ENCODE assay signal across 8 cellular contexts in the genomic region with DNA sequence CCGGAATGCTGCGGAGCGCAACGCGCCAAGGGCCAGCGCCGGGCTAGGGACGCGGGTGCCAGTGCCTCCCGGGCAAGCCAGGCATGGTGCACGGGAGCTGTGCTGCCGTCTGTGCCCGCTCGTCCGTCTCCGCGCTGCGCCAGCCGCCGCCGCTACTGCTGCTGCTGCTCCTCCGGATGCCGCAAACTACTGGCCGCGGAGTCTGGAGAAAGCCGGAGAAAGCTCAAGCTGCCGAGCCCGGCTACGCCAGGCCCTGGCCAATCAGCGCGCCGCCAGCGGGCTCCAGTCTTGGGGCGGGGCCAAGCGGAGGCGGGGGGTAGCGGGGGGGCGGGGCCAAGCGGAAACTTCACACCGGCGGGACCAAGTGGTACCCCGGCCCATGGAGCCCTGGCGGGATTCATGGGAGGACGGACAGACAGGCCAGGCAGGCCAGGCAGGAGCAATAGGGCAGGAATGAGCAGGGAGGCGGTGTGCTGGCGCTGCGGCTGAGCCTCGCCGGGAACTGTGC. TPM values are rescaled to one million over a fixed set of nuclear protein-coding genes. Genes with fewer than 3 reads are reported as not detected.
DNase-seq lines count a peak whose midpoint lies in the region; ATAC-seq, FAIRE-seq and TF ChIP-seq lines count a peak whose summit lies in the region.

A gene with protein sequence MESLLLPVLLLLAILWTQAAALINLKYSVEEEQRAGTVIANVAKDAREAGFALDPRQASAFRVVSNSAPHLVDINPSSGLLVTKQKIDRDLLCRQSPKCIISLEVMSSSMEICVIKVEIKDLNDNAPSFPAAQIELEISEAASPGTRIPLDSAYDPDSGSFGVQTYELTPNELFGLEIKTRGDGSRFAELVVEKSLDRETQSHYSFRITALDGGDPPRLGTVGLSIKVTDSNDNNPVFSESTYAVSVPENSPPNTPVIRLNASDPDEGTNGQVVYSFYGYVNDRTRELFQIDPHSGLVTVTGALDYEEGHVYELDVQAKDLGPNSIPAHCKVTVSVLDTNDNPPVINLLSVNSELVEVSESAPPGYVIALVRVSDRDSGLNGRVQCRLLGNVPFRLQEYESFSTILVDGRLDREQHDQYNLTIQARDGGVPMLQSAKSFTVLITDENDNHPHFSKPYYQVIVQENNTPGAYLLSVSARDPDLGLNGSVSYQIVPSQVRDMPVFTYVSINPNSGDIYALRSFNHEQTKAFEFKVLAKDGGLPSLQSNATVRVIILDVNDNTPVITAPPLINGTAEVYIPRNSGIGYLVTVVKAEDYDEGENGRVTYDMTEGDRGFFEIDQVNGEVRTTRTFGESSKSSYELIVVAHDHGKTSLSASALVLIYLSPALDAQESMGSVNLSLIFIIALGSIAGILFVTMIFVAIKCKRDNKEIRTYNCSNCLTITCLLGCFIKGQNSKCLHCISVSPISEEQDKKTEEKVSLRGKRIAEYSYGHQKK (N-terminal part only) (minus strand): TSS at position 191 of the 508 bp plus-strand sequence. CDS start 1,676 bp downstream, outside the sequence.

- H3K4me3 ChIP-seq in SJCRH30 = peak within 1 kb of the TSS; percentile 36
- peak within 1 kb of the TSS; percentile 20 to 69 (median 54) for H3K4me3 ChIP-seq in dorsolateral prefrontal cortex
- H3K4me3 ChIP-seq in HepG2 (replicated peaks in 1 of 3; ENCODE audit: insufficient read depth in 1 of 3, low read depth in 2 of 3, low read length in 3 of 3) = peak within 1 kb of the TSS in 1 of 3 experiments; percentile 23; a peak in 1 of 6 replicates

- in situ Hi-C loops in HepG2 (cut with HindIII; ENCODE audit: extremely low pct_ligation_motif_present, low pct_unique_long_range_greater_than_20kb) = no loop called here

- ATAC-seq in HepG2 = peak; percentile 78
- no peak for ATAC-seq in HG02763 (IDR thresholded peaks at IDR 0.05; ENCODE audit: unreplicated experiment)
- ATAC-seq in HG03139 (IDR thresholded peaks at IDR 0.05; ENCODE audit: unreplicated experiment) = no peak

- no TSS peak for BruUV-seq in HepG2 (replicated peaks; lab: Mats Ljungman, UMichigan)

- FAIRE-seq in HepG2 (lab: Jason Lieb, UNC) = no peak

- TF ChIP-seq CTCF in dorsolateral prefrontal cortex (IDR thresholded peaks at IDR 0.05 in 54 of 56, conservative IDR thresholded peaks at IDR 0.05 in 2 of 56; ENCODE audit: low read depth in 1 of 56, partially characterized antibody in 56 of 56) (peak in 1 of 56 donors; percentile 8), HepG2 (CRISPR knock-in tag; IDR thresholded peaks at IDR 0.05) (no peak)

- no peaks in the 10 kb centered on the region for H4K20me1 ChIP-seq in HepG2 (ENCODE audit: insufficient read depth, low read length)

- H3K4me2 ChIP-seq in HepG2 (ENCODE audit: low read depth, low read length) = peak within 1 kb of the TSS; percentile 27; the same call in 1 of the 2 replicates

- CTCF ChIA-PET in HepG2 (lab: Yijun Ruan, JAX; ENCODE audit: low intra/inter-chr PET ratio, low total read pairs) = no interaction called here

- peak; percentile 62 for DNase-seq in activated CD8-positive, alpha-beta memory T cell treated with anti-CD3 and anti-CD28 coated beads, Interleukin-2, amount 50 U/mL, for 48 hours
- DNase-seq in activated CD8-positive, alpha-beta memory T cell treated with anti-CD3 and anti-CD28 coated beads, Interleukin-2, amount 50 U/mL, for 4 hours = no peak
- peak; percentile 24 to 53 for DNase-seq in SJCRH30
- DNase-seq in dorsolateral prefrontal cortex = peak in 8 of 10 donors; percentile 28 to 77 (median 62)
- DNase-seq in HepG2 (ENCODE audit: low spot score) = no peak
- peak; percentile 10 to 25 for DNase-seq in stimulated activated CD4-positive, alpha-beta T cell treated with anti-CD3 and anti-CD28 coated beads, Interleukin-2, amount 100 ng/mL, for 48 hours

- H2AFZ ChIP-seq in HepG2 (ENCODE audit: low read length) = no peak within 1 kb of the TSS

- no peak within 1 kb of the TSS for H3K9ac ChIP-seq in HepG2 (ENCODE audit: insufficient read depth, low read depth, low read length)

- H3K79me2 ChIP-seq in HepG2 (ENCODE audit: insufficient read depth, low read length) = no peaks in the 10 kb centered on the region

- no peak for TF ChIP-seq RAD21 in HepG2 (CRISPR knock-in tag; IDR thresholded peaks at IDR 0.05)

- H3K27ac ChIP-seq in SJCRH30 (no peak within 1 kb of the TSS), dorsolateral prefrontal cortex (peak within 1 kb of the TSS in 41 of 59 donors; percentile 6 to 76 (median 52)), HepG2 (ENCODE audit: extremely low read length, insufficient read depth, low read length) (no peak within 1 kb of the TSS)

- no peaks in the 10 kb centered on the region for H3K36me3 ChIP-seq in SJCRH30
- no peaks in the 10 kb centered on the region for H3K36me3 ChIP-seq in HepG2 (replicated peaks in 1 of 2; ENCODE audit: control insufficient read depth in 1 of 2, insufficient read depth in 2 of 2, low read length in 2 of 2)

- intact Hi-C loops in dorsolateral prefrontal cortex (cut with DNase I) = loop anchor here in 1 of 2 donors (10.0 kb wide), 1 partner anchor 1105 kb away; no protein-coding TSS in a partner anchor
- intact Hi-C loops in HepG2 (cut with micrococcal nuclease; ENCODE audit: unreplicated experiment) = loop anchor here (5.0 kb wide), 1 partner anchor 1108 kb away; no protein-coding TSS in a partner anchor

- no peak for TF ChIP-seq POLR2A in HepG2 (IDR thresholded peaks at IDR 0.05; ENCODE audit: insufficient read depth in 1 of 2, low read depth in 2 of 2, low read length in 2 of 2)

- H3K4me1 ChIP-seq in SJCRH30 (no peaks in the 10 kb centered on the region), HepG2 (ENCODE audit: insufficient read depth, low read length) (no peaks in the 10 kb centered on the region)

- TF ChIP-seq EP300 in HepG2 (IDR thresholded peaks at IDR 0.05; ENCODE audit: low read depth in 2 of 2, low read length in 2 of 2) (no peak), HepG2 (CRISPR knock-in tag; IDR thresholded peaks at IDR 0.05; ENCODE audit: borderline replicate concordance) (no peak)

- H3K27me3 ChIP-seq in SJCRH30 (no peaks in the 10 kb centered on the region), dorsolateral prefrontal cortex (peaks cover 0 to 88% (median 30%) of the 10 kb centered on the region in 45 donors), HepG2 (ENCODE audit: control insufficient read depth in 1 of 2, insufficient read depth in 2 of 2, low read length in 2 of 2) (no peaks in the 10 kb centered on the region)

- WGBS in HepG2 (ENCODE audit: low lambda C conversion rate) = no CpG with 5 or more reads among the region's 49 CpGs

- POLR2A ChIA-PET in HepG2 (lab: Yijun Ruan, JAX) = no interaction called here

- no peaks in the 10 kb centered on the region for H3K9me3 ChIP-seq in SJCRH30 (replicated peaks)
- no peaks in the 10 kb centered on the region for H3K9me3 ChIP-seq in HepG2 (ENCODE audit: low read length)

TF ChIP-seq in HepG2, 621 proteins besides CTCF, POLR2A, EP300 and RAD21:
- TF ChIP-seq HNRNPLL (IDR thresholded peaks at IDR 0.05; ENCODE audit: low read depth, low read length, poor library complexity, severe bottlenecking) = peak; percentile 88
- TF ChIP-seq ZBTB3 (CRISPR knock-in tag; IDR thresholded peaks at IDR 0.05; ENCODE audit: borderline replicate concordance, low read depth) = no peak
TF ChIP-seq in HepG2: peak in this region for 1.

RNA-seq across cellular contexts. Expression of the gene that starts here (rescaled TPM):
- 0.30 TPM in 2 replicates for total RNA-seq in SJCRH30 (2014; rRNA removed; shearing (Covaris generic))
- total RNA-seq in dorsolateral prefrontal cortex (10 to 100 TPM; 10.2 to 70.2 (median 29.8) TPM), HepG2 (2016; rRNA removed; fragmentation: Illumina TruSeq; extraction: Trizol) (0.02 and 0.03 TPM in 2 replicates)
- not detected in 2 replicates for total RNA-seq in HepG2 (2016; cell fraction: cytosol; rRNA removed; fragmentation: Illumina TruSeq; extraction: Trizol; ENCODE audit: low read depth)
- total RNA-seq in HepG2 (2016; cell fraction: insoluble cytoplasmic fraction; rRNA removed; fragmentation: Illumina TruSeq; extraction: Trizol) = 0.01 and 0.04 TPM in 2 replicates
- 0.03 TPM in 1 of 2 replicates, not detected in the other for total RNA-seq in HepG2 (2016; cell fraction: membrane; rRNA removed; fragmentation: Illumina TruSeq; extraction: Trizol)
- total RNA-seq in HepG2 (2016; cell fraction: nucleus; rRNA removed; fragmentation: Illumina TruSeq; extraction: Trizol) = 0.06 and 0.13 TPM in 2 replicates
- 0.09 and 0.24 TPM in 2 replicates for polyA plus RNA-seq in HepG2 (2011; rRNA removed)
- 0.07 and 0.08 TPM in 2 replicates for polyA plus RNA-seq in HepG2 (2011; cell fraction: cytosol; rRNA removed)
- 0.31 and 0.43 TPM in 2 replicates for polyA plus RNA-seq in HepG2 (2011; cell fraction: nucleus; rRNA removed)
- 0.11 and 0.21 TPM in 2 replicates for polyA plus RNA-seq in HepG2 (2012)
- not detected in 2 replicates for polyA plus RNA-seq in HepG2 (2016; cell fraction: cytosol; fragmentation: Illumina TruSeq; extraction: Trizol; ENCODE audit: low read depth)
- not detected in 2 replicates for polyA plus RNA-seq in HepG2 (2016; cell fraction: insoluble cytoplasmic fraction; fragmentation: Illumina TruSeq; extraction: Trizol; ENCODE audit: low read depth)
- not detected in 2 replicates for polyA plus RNA-seq in HepG2 (2016; cell fraction: membrane; fragmentation: Illumina TruSeq; extraction: Trizol; ENCODE audit: low read depth)
- polyA plus RNA-seq in HepG2 (2016; cell fraction: nucleus; fragmentation: Illumina TruSeq; extraction: Trizol; ENCODE audit: insufficient read depth, low read depth) = 0.11 and 0.97 TPM in 2 replicates
- 0.10 TPM in 1 of 2 replicates, not detected in the other for polyA minus RNA-seq in HepG2 (2011; rRNA and poly(A)+ RNA removed; ENCODE audit: low replicate concordance)
- polyA minus RNA-seq in HepG2 (2011; cell fraction: cytosol; rRNA and poly(A)+ RNA removed) = 0.09 TPM in 1 of 2 replicates, not detected in the other
- 0.75 and 1.0 TPM in 2 replicates for polyA minus RNA-seq in HepG2 (2011; cell fraction: nucleus; rRNA and poly(A)+ RNA removed)

Comparison
In these comparisons a context has a peak if more than half of its experiments do, and no peak if none do; other contexts are left out.
1. DNase-seq: peak in activated CD8-positive, alpha-beta memory T cell treated with anti-CD3 and anti-CD28 coated beads, Interleukin-2, amount 50 U/mL, for 48 hours (single experiment), dorsolateral prefrontal cortex (8 of 10) and stimulated activated CD4-positive, alpha-beta T cell treated with anti-CD3 and anti-CD28 coated beads, Interleukin-2, amount 100 ng/mL, for 48 hours (2 of 2); none in activated CD8-positive, alpha-beta memory T cell treated with anti-CD3 and anti-CD28 coated beads, Interleukin-2, amount 50 U/mL, for 4 hours (single experiment) and HepG2 (single experiment).
2. Peak in DNase-seq and H3K4me3 ChIP-seq in SJCRH30; RNA of the gene not detected or under 1 TPM.
3. H3K27ac ChIP-seq: peak in dorsolateral prefrontal cortex (41 of 59); none in SJCRH30 (single experiment) and HepG2 (single experiment).